7 cellular contexts compared by ENCODE assay signal in the genomic region with DNA sequence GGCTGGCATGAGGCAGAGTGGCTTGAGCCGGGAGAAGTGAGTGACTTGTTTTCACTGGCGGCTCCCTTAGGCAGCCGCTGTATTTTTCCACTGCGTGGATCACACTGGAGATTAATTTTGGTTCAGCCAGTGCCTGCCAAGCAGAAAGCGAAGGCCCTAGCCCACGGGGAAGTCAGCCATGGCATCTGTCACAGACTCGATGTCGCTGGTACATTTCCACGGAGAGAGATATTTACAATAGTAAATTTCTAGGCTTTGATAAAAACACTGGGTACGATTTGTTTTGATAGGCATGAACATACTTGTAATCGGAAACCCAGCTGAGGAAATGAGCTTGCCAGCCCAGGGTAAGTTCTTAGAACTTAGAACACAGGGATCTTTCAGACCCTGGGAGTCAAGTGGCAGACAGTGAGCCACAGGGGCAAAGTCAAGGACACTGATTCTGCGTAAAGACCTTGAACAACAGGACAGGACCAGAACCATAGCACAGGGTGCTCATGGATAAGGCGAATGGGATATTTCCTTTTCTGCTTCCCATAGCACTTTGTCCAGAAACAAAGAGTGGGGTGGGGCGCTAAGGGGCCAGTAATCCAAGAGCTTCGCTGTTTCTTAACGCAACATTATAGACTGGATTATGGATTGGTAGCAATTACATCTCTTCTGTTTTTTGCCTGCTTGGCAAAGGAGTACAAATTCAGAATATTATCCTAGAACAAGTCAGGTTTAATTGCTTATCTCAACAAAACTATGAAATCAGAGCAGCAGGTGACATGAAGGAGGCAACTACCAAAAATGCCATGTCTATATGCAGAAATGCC. TPM values are rescaled to one million over a fixed set of nuclear protein-coding genes. Genes with fewer than 3 reads are reported as not detected.
A peak's percentile ranks its signal among the peaks of the same experiment; 100 is the strongest.
DNase-seq lines count a peak whose midpoint lies in the region; ATAC-seq and TF ChIP-seq lines count a peak whose summit lies in the region.

No MANE protein-coding gene starts in this region.

- H3K9me3 ChIP-seq in HCT116 (ENCODE audit: control insufficient read depth in 1 of 2, insufficient read depth in 1 of 2, low read depth in 1 of 2, low read length in 2 of 2) = no peaks in the 10 kb centered on the region
- H3K9me3 ChIP-seq in esophagus (ENCODE audit: control insufficient read depth in 2 of 2, insufficient read depth in 1 of 2, low read depth in 1 of 2, low read length in 1 of 2) = no peaks in the 10 kb centered on the region
- H3K9me3 ChIP-seq in mucosa of stomach (ENCODE audit: control insufficient read depth, low read length) = no peaks in the 10 kb centered on the region
- no peaks in the 10 kb centered on the region for H3K9me3 ChIP-seq in upper lobe of right lung

- RAD21 ChIA-PET in HCT116 (lab: Charles Lee; ENCODE audit: low non-redundant PET in 1 of 2, low total read pairs in 2 of 2, uncharacterized antibody in 2 of 2, unreplicated experiment in 2 of 2) = no interaction called here

- H3K27me3 ChIP-seq in HCT116 (ENCODE audit: insufficient read depth, low read length) (no peaks in the 10 kb centered on the region), esophagus (ENCODE audit: control insufficient read depth in 1 of 2, insufficient read depth in 2 of 2, low read length in 2 of 2) (no peaks in the 10 kb centered on the region), mucosa of stomach (ENCODE audit: control insufficient read depth, insufficient read depth, low read length) (no peaks in the 10 kb centered on the region), upper lobe of right lung (no peaks in the 10 kb centered on the region)

- TF ChIP-seq CTCF in HCT116 (IDR thresholded peaks at IDR 0.05 in 2 of 3, conservative IDR thresholded peaks at IDR 0.05 in 1 of 3; ENCODE audit: borderline replicate concordance in 1 of 3, insufficient read depth in 1 of 3, low read depth in 2 of 3, low read length in 2 of 3) (no peak), upper lobe of right lung (IDR thresholded peaks at IDR 0.05) (no peak)

- H3K36me3 ChIP-seq in HCT116 (ENCODE audit: control insufficient read depth in 1 of 2, insufficient read depth in 2 of 2, low read length in 2 of 2) (peaks cover 8 to 14% of the 10 kb centered on the region in 2 experiments; a peak in 3 of 4 replicates), esophagus (ENCODE audit: control insufficient read depth in 2 of 2, insufficient read depth in 2 of 2, low read length in 1 of 2) (peaks cover 6 to 17% of the 10 kb centered on the region in 2 donors), mucosa of stomach (ENCODE audit: control insufficient read depth, insufficient read depth, low read length) (peaks cover 27% of the 10 kb centered on the region), upper lobe of right lung (peaks cover 35% of the 10 kb centered on the region)

- H4K20me1 ChIP-seq in HCT116 (ENCODE audit: insufficient read depth) = no peaks in the 10 kb centered on the region

- no peak for TF ChIP-seq RAD21 in HCT116 (IDR thresholded peaks at IDR 0.05; ENCODE audit: low read depth)

- CTCF ChIA-PET in HCT116 (lab: Charles Lee) = interaction anchor here (1.2 kb wide), 1 partner anchor 193 kb away, joined by 3 read pairs; the partner anchor contains the start of gene RPL26L1

- DNase-seq in HCT116 (ENCODE audit: low read depth, low spot score) (no peak), T1000 (lab: John Stamatoyannopoulos, UW) (peak; percentile 43), upper lobe of right lung (peak; percentile 76)
- no peak for DNase-seq in stimulated activated CD4-positive, alpha-beta T cell treated with anti-CD3 and anti-CD28 coated beads, Interleukin-4, amount 100 ng/mL, for 1 hour

- H3K4me3 ChIP-seq in HCT116 (replicated peaks in 1 of 2; ENCODE audit: low read depth in 1 of 2, low read length in 2 of 2) (no peak overlapping the region), esophagus (ENCODE audit: low read depth in 1 of 2, low read length in 2 of 2) (peak overlapping the region in 1 of 2 donors; percentile 79), mucosa of stomach (ENCODE audit: low read length) (peak overlapping the region; percentile 22), upper lobe of right lung (peak overlapping the region; percentile 84)

- H3K4me2 ChIP-seq in HCT116 (ENCODE audit: low read length) = peak overlapping the region; percentile 83; the same call in 1 of the 2 replicates

- H3K9ac ChIP-seq in HCT116 (ENCODE audit: low read length) = peak overlapping the region; percentile 70; the same call in 1 of the 2 replicates
- H3K9ac ChIP-seq in mucosa of stomach (ENCODE audit: low read length) = peak overlapping the region; percentile 98

- H3K27ac ChIP-seq in HCT116 (ENCODE audit: low read depth, low read length) (peak overlapping the region; percentile 54), esophagus (ENCODE audit: low read depth in 2 of 2, low read length in 1 of 2) (peak overlapping the region; percentile 93 to 99), upper lobe of right lung (peak overlapping the region; percentile 99)

- intact Hi-C loops in HCT116 (cut with micrococcal nuclease) = loop anchor here (5.0 kb wide), 1 partner anchor 166 kb away; no protein-coding TSS in a partner anchor
- intact Hi-C loops in upper lobe of right lung (cut with DNase I) = loop anchor here (5.0 kb wide), 1 partner anchor 49 kb away; no protein-coding TSS in a partner anchor

- POLR2A ChIA-PET in HCT116 (lab: Charles Lee) = interaction anchor here (2.0 kb wide), 1 partner anchor 12 kb away, joined by 7 read pairs; no protein-coding TSS in a partner anchor

- WGBS in esophagus, 2 donors = 16 to 18% methylated on average over 16 of the region's 16 CpGs

- H3K4me1 ChIP-seq in HCT116 (ENCODE audit: control insufficient read depth in 1 of 2, insufficient read depth in 2 of 2, low read length in 2 of 2) (peaks cover 23 to 46% of the 10 kb centered on the region in 2 experiments), esophagus (ENCODE audit: control insufficient read depth in 2 of 2, insufficient read depth in 2 of 2, low read length in 1 of 2) (peaks cover 0 to 5% of the 10 kb centered on the region in 2 donors), mucosa of stomach (ENCODE audit: control insufficient read depth, insufficient read depth, low read length) (peaks cover 49% of the 10 kb centered on the region), upper lobe of right lung (peaks cover 17% of the 10 kb centered on the region)

- H2AFZ ChIP-seq in HCT116 (ENCODE audit: low read depth, low read length, poor library complexity, severe bottlenecking) = no peak overlapping the region

- peaks cover 24% of the 10 kb centered on the region for H3K79me2 ChIP-seq in HCT116 (ENCODE audit: insufficient read depth, low read length)

- H3K9me2 ChIP-seq in HCT116 (ENCODE audit: insufficient read depth) = no peaks in the 10 kb centered on the region

- no peak for TF ChIP-seq POLR2A in HCT116 (IDR thresholded peaks at IDR 0.05; ENCODE audit: borderline replicate concordance, extremely low read depth, insufficient read depth, insufficient read length)

- ATAC-seq in HCT116 (no peak), upper lobe of right lung (peak; percentile 2), GM18861 (IDR thresholded peaks at IDR 0.05; ENCODE audit: unreplicated experiment) (no peak)

- BruUV-seq in HCT116 (replicated peaks; lab: Mats Ljungman, UMichigan) = no TSS peak

TF ChIP-seq in HCT116, 20 proteins besides CTCF, POLR2A, EP300 and RAD21:
- TF ChIP-seq, protein P1, sequence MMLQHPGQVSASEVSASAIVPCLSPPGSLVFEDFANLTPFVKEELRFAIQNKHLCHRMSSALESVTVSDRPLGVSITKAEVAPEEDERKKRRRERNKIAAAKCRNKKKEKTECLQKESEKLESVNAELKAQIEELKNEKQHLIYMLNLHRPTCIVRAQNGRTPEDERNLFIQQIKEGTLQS (IDR thresholded peaks at IDR 0.05) = no peak
- peak; percentile 34; the same call in 1 of the 2 replicates for TF ChIP-seq POLR2AphosphoS5 (IDR thresholded peaks at IDR 0.05; ENCODE audit: low read depth, low read length)

RNA-seq across cellular contexts. Expression of gene DUSP1, which starts 4.5 kb away (rescaled TPM):
- total RNA-seq in HCT116 (2021; ENCODE audit: unreplicated experiment) (16.6 TPM), upper lobe of right lung (382 TPM)
- 55.8 and 144 TPM in 2 replicates for polyA plus RNA-seq in HCT116 (2012)
- 100 to 1,000 TPM in 1 of 2 donors, 10 to 100 TPM in 1; 90.4 to 129 TPM for polyA plus RNA-seq in esophagus

Comparison
In these comparisons a context has a peak if more than half of its experiments do, and no peak if none do; other contexts are left out.
1. DNase-seq: peak in T1000 (single experiment) and upper lobe of right lung (single experiment); none in HCT116 (single experiment) and stimulated activated CD4-positive, alpha-beta T cell treated with anti-CD3 and anti-CD28 coated beads, Interleukin-4, amount 100 ng/mL, for 1 hour (single experiment).
2. H3K4me3 ChIP-seq: peak in mucosa of stomach (single experiment) and upper lobe of right lung (single experiment); none in HCT116 (0 of 2).
3. RNA of gene DUSP1, which starts 4.5 kb away (total RNA-seq): 382 TPM in upper lobe of right lung (single experiment); 16.6 TPM in HCT116 (single experiment); every median in the first group is over 10 times any median in the second.
4. Peak in every context shown above with its lines, with median percentiles within 50 percentile points of each other: H3K27ac ChIP-seq.